Comparison of ENCODE assay signal across 11 cellular contexts in genomic region chr1:221394011-221394544, GRCh38.
A peak's percentile ranks its signal among the peaks of the same experiment; 100 is the strongest.
DNase-seq lines count a peak whose midpoint lies in the region; ATAC-seq lines count a peak whose summit lies in the region.
"Had no signal": no experiment of that assay in that cellular context is flagged by ENCODE, and none has a peak within 500 bp of the region (broad histone marks: within the 10 kb centered on the region; RNA-seq: fewer than 3 reads in every experiment).

No MANE protein-coding gene starts in this region.

- ATAC-seq in HG03520 (IDR thresholded peaks at IDR 0.05; ENCODE audit: unreplicated experiment) (no peak), HG03571 (IDR thresholded peaks at IDR 0.05; ENCODE audit: unreplicated experiment) (no peak)
- ATAC-seq: K562 had no signal

- DNase-seq in NCI-H1417 (lab: John Stamatoyannopoulos, UW) (peak in 2 of 3 experiments; percentile 18 to 77), NCI-H1417 treated with DMSO at 0.1 percent for 48 hours (lab: John Stamatoyannopoulos, UW) (no peak), NCI-H446 (lab: John Stamatoyannopoulos, UW) (peak; percentile 93), dermis microvascular lymphatic vessel endothelial cell (ENCODE audit: low read depth in 2 of 2) (peak; percentile 72 to 95), renal cortical epithelial cell (ENCODE audit: low read depth) (peak; percentile 92), SIG-M5 treated with dmso at 0.1 percent for 504 hours (lab: John Stamatoyannopoulos, UW; ENCODE audit: unreplicated experiment) (no peak)
- DNase-seq: 8988T; activated CD4-positive, alpha-beta memory T cell treated with anti-CD3 and anti-CD28 coated beads for 36 hours had no signal

Comparison
In these comparisons a context has a peak if more than half of its experiments do, and no peak if none do; other contexts are left out.
1. DNase-seq: peak in NCI-H1417 (2 of 3), NCI-H446 (2 of 2), dermis microvascular lymphatic vessel endothelial cell (2 of 2) and renal cortical epithelial cell (single experiment); none in NCI-H1417 treated with DMSO at 0.1 percent for 48 hours (single experiment) and SIG-M5 treated with dmso at 0.1 percent for 504 hours (single experiment).